30 cellular contexts compared by ENCODE assay signal in the genomic region with DNA sequence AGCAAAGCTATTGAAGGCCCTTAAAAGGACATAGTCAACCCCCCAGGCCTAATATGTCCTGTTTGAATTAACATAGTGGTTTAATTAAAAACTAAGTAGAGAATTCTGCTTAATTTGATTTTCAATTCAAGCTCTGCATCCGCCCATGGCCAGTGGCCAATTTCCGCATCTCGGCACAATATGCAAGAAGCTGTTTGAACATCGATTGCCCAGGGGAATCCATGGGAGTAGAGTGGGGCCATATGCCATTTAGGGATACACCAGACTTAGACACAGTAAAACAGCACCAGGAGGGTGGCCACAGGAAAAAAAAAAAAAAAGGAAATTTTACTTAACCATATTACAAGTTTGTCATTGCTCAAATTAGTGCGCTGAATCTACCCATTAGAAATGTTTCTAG.
"Had no signal": no experiment of that assay in that cellular context is flagged by ENCODE, and none has a peak within 500 bp of the region (broad histone marks: within the 10 kb centered on the region; RNA-seq: fewer than 3 reads in every experiment).

No MANE protein-coding gene starts in this region.

- H3K27ac Mint-ChIP-seq: activated naive CD4-positive, alpha-beta T cell treated with anti-CD3 and anti-CD28 coated beads for 36 hours; activated naive CD8-positive, alpha-beta T cell treated with anti-CD3 and anti-CD28 coated beads for 36 hours; effector memory CD8-positive, alpha-beta T cell; stimulated activated effector memory CD8-positive, alpha-beta T cell treated with anti-CD3 and anti-CD28 coated beads, Interleukin-12 subunit alpha, Interleukin-12 subunit beta, amount 100 ng/mL, for 72 hours; stimulated activated naive CD8-positive, alpha-beta T cell treated with anti-CD3 and anti-CD28 coated beads, Interleukin-15, Interleukin-2, amounts not matched to agents 100 ng/mL and 50 ng/mL, for 24 hours; T-helper 1 cell treated with Interleukin-12 subunit alpha and Interleukin-12 subunit beta and Interleukin-4 antibody, amounts not matched to agents 30 μg/mL and 1 μg/mL, for 36 hours; type B pancreatic cell had no signal

- H3K4me3 Mint-ChIP-seq: activated naive CD4-positive, alpha-beta T cell treated with anti-CD3 and anti-CD28 coated beads for 36 hours; activated naive CD8-positive, alpha-beta T cell treated with anti-CD3 and anti-CD28 coated beads for 36 hours; effector memory CD8-positive, alpha-beta T cell; natural killer cell treated with Interleukin-12 subunit alpha and Interleukin-12 subunit beta and Interleukin-15 and Interleukin-18, amount 100 ng/mL, for 72 hours; stimulated activated effector memory CD8-positive, alpha-beta T cell treated with anti-CD3 and anti-CD28 coated beads, Interleukin-12 subunit alpha, Interleukin-12 subunit beta, amount 100 ng/mL, for 72 hours; stimulated activated naive CD8-positive, alpha-beta T cell treated with anti-CD3 and anti-CD28 coated beads, Interleukin-15, Interleukin-2, amounts not matched to agents 100 ng/mL and 50 ng/mL, for 24 hours; T-helper 1 cell treated with Interleukin-12 subunit alpha and Interleukin-12 subunit beta and Interleukin-4 antibody, amounts not matched to agents 30 μg/mL and 1 μg/mL, for 36 hours; type B pancreatic cell had no signal

- H3K27me3 ChIP-seq: adrenal gland, brain microvascular endothelial cell, gastroesophageal sphincter, left lung, sigmoid colon, uterus had no signal

- H3K9me3 Mint-ChIP-seq: activated naive CD4-positive, alpha-beta T cell treated with anti-CD3 and anti-CD28 coated beads for 36 hours; activated naive CD8-positive, alpha-beta T cell treated with anti-CD3 and anti-CD28 coated beads for 36 hours; effector memory CD8-positive, alpha-beta T cell; natural killer cell treated with Interleukin-12 subunit alpha and Interleukin-12 subunit beta and Interleukin-15 and Interleukin-18, amount 100 ng/mL, for 72 hours; stimulated activated effector memory CD8-positive, alpha-beta T cell treated with anti-CD3 and anti-CD28 coated beads, Interleukin-12 subunit alpha, Interleukin-12 subunit beta, amount 100 ng/mL, for 72 hours; stimulated activated naive CD8-positive, alpha-beta T cell treated with anti-CD3 and anti-CD28 coated beads, Interleukin-15, Interleukin-2, amounts not matched to agents 100 ng/mL and 50 ng/mL, for 24 hours; T-helper 1 cell treated with Interleukin-12 subunit alpha and Interleukin-12 subunit beta and Interleukin-4 antibody, amounts not matched to agents 30 μg/mL and 1 μg/mL, for 36 hours; type B pancreatic cell had no signal

- H3K27ac ChIP-seq: adrenal gland, brain microvascular endothelial cell, gastroesophageal sphincter, left lung, sigmoid colon, thoracic aorta, uterus, VCaP had no signal

- H3K27me3 Mint-ChIP-seq: activated naive CD8-positive, alpha-beta T cell treated with anti-CD3 and anti-CD28 coated beads for 36 hours; effector memory CD8-positive, alpha-beta T cell; natural killer cell treated with Interleukin-12 subunit alpha and Interleukin-12 subunit beta and Interleukin-15 and Interleukin-18, amount 100 ng/mL, for 72 hours; stimulated activated naive CD8-positive, alpha-beta T cell treated with anti-CD3 and anti-CD28 coated beads, Interleukin-15, Interleukin-2, amounts not matched to agents 100 ng/mL and 50 ng/mL, for 24 hours; type B pancreatic cell had no signal

- H3K36me3 ChIP-seq: brain microvascular endothelial cell, uterus had no signal

- H3K9me3 ChIP-seq: adrenal gland, gastroesophageal sphincter, left lung, mucosa of descending colon, sigmoid colon, thoracic aorta, uterus had no signal

- H3K4me1 ChIP-seq: gastroesophageal sphincter, left lung, sigmoid colon, uterus had no signal

- H3K4me1 Mint-ChIP-seq: stimulated activated effector memory CD8-positive, alpha-beta T cell treated with anti-CD3 and anti-CD28 coated beads, Interleukin-12 subunit alpha, Interleukin-12 subunit beta, amount 100 ng/mL, for 72 hours had no signal

- DNase-seq: activated CD4-positive, alpha-beta T cell treated with anti-CD3 and anti-CD28 coated beads for 4 hours; activated CD4-positive, alpha-beta T cell treated with anti-CD3 and anti-CD28 coated beads, Interleukin-2, amount 50 U/mL, for 48 hours; activated CD8-positive, alpha-beta memory T cell treated with anti-CD3 and anti-CD28 coated beads for 24 hours; activated effector memory CD4-positive, alpha-beta T cell treated with Interleukin-2 at 50 U/mL for 16 hours; activated naive CD4-positive, alpha-beta T cell treated with anti-CD3 and anti-CD28 coated beads for 36 hours; activated naive CD8-positive, alpha-beta T cell treated with anti-CD3 and anti-CD28 coated beads for 36 hours; adrenal gland; brain microvascular endothelial cell; caudate nucleus; cortex of kidney; effector memory CD8-positive, alpha-beta T cell; erythroblast; head of caudate nucleus; kidney glomerular epithelial cell; left lung; mucosa of descending colon; posterior cingulate gyrus; sigmoid colon; small intestine; stimulated activated CD4-positive, alpha-beta T cell treated with anti-CD3 and anti-CD28 coated beads, Interleukin-4, amount 100 ng/mL, for 24 hours; T-helper 9 cell; uterus had no signal

- H3K4me3 ChIP-seq: adrenal gland, gastroesophageal sphincter, left lung, mucosa of descending colon, sigmoid colon, thoracic aorta, uterus had no signal
